In genomic region chr15:34583399-34584320, GRCh38 we compare ENCODE assay signal across 1 cellular context.
TF ChIP-seq lines count a peak whose summit lies in the region.

Gene GOLGA8B (minus strand): TSS chr15:34583651. CDS start chr15:34535912, 47,739 bp downstream.

TF ChIP-seq in HEK293, 187 proteins besides CTCF, POLR2A, EP300 and RAD21 (continued from another document and continues in another):
- TF ChIP-seq, protein P1, sequence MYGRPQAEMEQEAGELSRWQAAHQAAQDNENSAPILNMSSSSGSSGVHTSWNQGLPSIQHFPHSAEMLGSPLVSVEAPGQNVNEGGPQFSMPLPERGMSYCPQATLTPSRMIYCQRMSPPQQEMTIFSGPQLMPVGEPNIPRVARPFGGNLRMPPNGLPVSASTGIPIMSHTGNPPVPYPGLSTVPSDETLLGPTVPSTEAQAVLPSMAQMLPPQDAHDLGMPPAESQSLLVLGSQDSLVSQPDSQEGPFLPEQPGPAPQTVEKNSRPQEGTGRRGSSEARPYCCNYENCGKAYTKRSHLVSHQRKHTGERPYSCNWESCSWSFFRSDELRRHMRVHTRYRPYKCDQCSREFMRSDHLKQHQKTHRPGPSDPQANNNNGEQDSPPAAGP (tag by site-specific recombination; IDR thresholded peaks at IDR 0.05) = no peak
- no peak for TF ChIP-seq ATF2 (tag by site-specific recombination; IDR thresholded peaks at IDR 0.05; ENCODE audit: low read depth)
- TF ChIP-seq ZNF416 (tag by site-specific recombination; IDR thresholded peaks at IDR 0.05) = no peak
- no peak for TF ChIP-seq ZNF660 (tag by site-specific recombination; IDR thresholded peaks at IDR 0.05)
- peak; percentile 95 for TF ChIP-seq ZBTB20 (tag by site-specific recombination; IDR thresholded peaks at IDR 0.05)
- TF ChIP-seq ZNF23 (tag by site-specific recombination; IDR thresholded peaks at IDR 0.05; ENCODE audit: borderline replicate concordance) = no peak
- no peak for TF ChIP-seq ZFP69B (tag by site-specific recombination; IDR thresholded peaks at IDR 0.05)
- no peak for TF ChIP-seq ZNF621 (tag by site-specific recombination; IDR thresholded peaks at IDR 0.05)
- TF ChIP-seq ZNF544 (tag by site-specific recombination; IDR thresholded peaks at IDR 0.05) = no peak
- no peak for TF ChIP-seq ZNF146 (tag by site-specific recombination; IDR thresholded peaks at IDR 0.05)
- no peak for TF ChIP-seq ZNF24 (tag by site-specific recombination; IDR thresholded peaks at IDR 0.05)
- TF ChIP-seq ZNF791 (tag by site-specific recombination; IDR thresholded peaks at IDR 0.05) = no peak
- TF ChIP-seq, protein P2, sequence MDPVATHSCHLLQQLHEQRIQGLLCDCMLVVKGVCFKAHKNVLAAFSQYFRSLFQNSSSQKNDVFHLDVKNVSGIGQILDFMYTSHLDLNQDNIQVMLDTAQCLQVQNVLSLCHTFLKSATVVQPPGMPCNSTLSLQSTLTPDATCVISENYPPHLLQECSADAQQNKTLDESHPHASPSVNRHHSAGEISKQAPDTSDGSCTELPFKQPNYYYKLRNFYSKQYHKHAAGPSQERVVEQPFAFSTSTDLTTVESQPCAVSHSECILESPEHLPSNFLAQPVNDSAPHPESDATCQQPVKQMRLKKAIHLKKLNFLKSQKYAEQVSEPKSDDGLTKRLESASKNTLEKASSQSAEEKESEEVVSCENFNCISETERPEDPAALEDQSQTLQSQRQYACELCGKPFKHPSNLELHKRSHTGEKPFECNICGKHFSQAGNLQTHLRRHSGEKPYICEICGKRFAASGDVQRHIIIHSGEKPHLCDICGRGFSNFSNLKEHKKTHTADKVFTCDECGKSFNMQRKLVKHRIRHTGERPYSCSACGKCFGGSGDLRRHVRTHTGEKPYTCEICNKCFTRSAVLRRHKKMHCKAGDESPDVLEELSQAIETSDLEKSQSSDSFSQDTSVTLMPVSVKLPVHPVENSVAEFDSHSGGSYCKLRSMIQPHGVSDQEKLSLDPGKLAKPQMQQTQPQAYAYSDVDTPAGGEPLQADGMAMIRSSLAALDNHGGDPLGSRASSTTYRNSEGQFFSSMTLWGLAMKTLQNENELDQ (tag by site-specific recombination; IDR thresholded peaks at IDR 0.05; ENCODE audit: low read depth) = no peak
- no peak for TF ChIP-seq ZNF530 (tag by site-specific recombination; IDR thresholded peaks at IDR 0.05; ENCODE audit: low read depth)
- TF ChIP-seq ZNF174 (tag by site-specific recombination; IDR thresholded peaks at IDR 0.05) = no peak
- TF ChIP-seq ZNF629 (tag by site-specific recombination; IDR thresholded peaks at IDR 0.05) = no peak
- no peak for TF ChIP-seq ZNF114 (tag by site-specific recombination; IDR thresholded peaks at IDR 0.05)
- TF ChIP-seq ZNF132 (tag by site-specific recombination; IDR thresholded peaks at IDR 0.05; ENCODE audit: borderline replicate concordance) = no peak
- TF ChIP-seq ZBTB10 (tag by site-specific recombination; IDR thresholded peaks at IDR 0.05) = 0 out of 2 replicates have a peak, but pooled peaks have one; percentile 53
- TF ChIP-seq, protein P3, sequence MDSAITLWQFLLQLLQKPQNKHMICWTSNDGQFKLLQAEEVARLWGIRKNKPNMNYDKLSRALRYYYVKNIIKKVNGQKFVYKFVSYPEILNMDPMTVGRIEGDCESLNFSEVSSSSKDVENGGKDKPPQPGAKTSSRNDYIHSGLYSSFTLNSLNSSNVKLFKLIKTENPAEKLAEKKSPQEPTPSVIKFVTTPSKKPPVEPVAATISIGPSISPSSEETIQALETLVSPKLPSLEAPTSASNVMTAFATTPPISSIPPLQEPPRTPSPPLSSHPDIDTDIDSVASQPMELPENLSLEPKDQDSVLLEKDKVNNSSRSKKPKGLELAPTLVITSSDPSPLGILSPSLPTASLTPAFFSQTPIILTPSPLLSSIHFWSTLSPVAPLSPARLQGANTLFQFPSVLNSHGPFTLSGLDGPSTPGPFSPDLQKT (IDR thresholded peaks at IDR 0.05; ENCODE audit: borderline replicate concordance, low read depth, low read length) = no peak
- no peak for TF ChIP-seq HOXC10 (CRISPR knock-in tag; IDR thresholded peaks at IDR 0.05)
- no peak for TF ChIP-seq ZNF16 (tag by site-specific recombination; IDR thresholded peaks at IDR 0.05; ENCODE audit: low read depth)
- peak; percentile 76 for TF ChIP-seq ZBTB11 (tag by site-specific recombination; conservative IDR thresholded peaks at IDR 0.05; ENCODE audit: low read depth)
- no peak for TF ChIP-seq ZSCAN30 (tag by site-specific recombination; IDR thresholded peaks at IDR 0.05)
- no peak for TF ChIP-seq ZNF302 (tag by site-specific recombination; IDR thresholded peaks at IDR 0.05; ENCODE audit: low read depth)
- peak; percentile 62; the same call in 1 of the 2 replicates for TF ChIP-seq OVOL3 (tag by site-specific recombination; IDR thresholded peaks at IDR 0.05)
- peak; percentile 48; the same call in 1 of the 2 replicates for TF ChIP-seq ZNF777 (tag by site-specific recombination; IDR thresholded peaks at IDR 0.05; ENCODE audit: borderline replicate concordance)
- no peak for TF ChIP-seq ZNF26 (tag by site-specific recombination; IDR thresholded peaks at IDR 0.05)
- TF ChIP-seq MZF1 (tag by site-specific recombination; IDR thresholded peaks at IDR 0.05; ENCODE audit: borderline replicate concordance) = no peak
- no peak for TF ChIP-seq ZNF514 (tag by site-specific recombination; IDR thresholded peaks at IDR 0.05)
- no peak for TF ChIP-seq KLF7 (tag by site-specific recombination; IDR thresholded peaks at IDR 0.05; ENCODE audit: borderline replicate concordance)
- no peak for TF ChIP-seq ZNF768 (tag by site-specific recombination; IDR thresholded peaks at IDR 0.05)
- TF ChIP-seq ZNF623 (tag by site-specific recombination; IDR thresholded peaks at IDR 0.05) = no peak
- TF ChIP-seq ZNF549 (tag by site-specific recombination; IDR thresholded peaks at IDR 0.05) = no peak
- TF ChIP-seq ZNF560 (tag by site-specific recombination; IDR thresholded peaks at IDR 0.05; ENCODE audit: borderline replicate concordance) = no peak
- TF ChIP-seq GLI2 (tag by site-specific recombination; IDR thresholded peaks at IDR 0.05; ENCODE audit: borderline replicate concordance, low read depth) = no peak
- TF ChIP-seq ZBTB26 (tag by site-specific recombination; optimal IDR thresholded peaks at IDR 0.05) = peak; percentile 90
- TF ChIP-seq, protein P4, sequence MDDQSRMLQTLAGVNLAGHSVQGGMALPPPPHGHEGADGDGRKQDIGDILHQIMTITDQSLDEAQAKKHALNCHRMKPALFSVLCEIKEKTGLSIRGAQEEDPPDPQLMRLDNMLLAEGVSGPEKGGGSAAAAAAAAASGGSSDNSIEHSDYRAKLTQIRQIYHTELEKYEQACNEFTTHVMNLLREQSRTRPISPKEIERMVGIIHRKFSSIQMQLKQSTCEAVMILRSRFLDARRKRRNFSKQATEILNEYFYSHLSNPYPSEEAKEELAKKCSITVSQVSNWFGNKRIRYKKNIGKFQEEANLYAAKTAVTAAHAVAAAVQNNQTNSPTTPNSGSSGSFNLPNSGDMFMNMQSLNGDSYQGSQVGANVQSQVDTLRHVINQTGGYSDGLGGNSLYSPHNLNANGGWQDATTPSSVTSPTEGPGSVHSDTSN (CRISPR knock-in tag; IDR thresholded peaks at IDR 0.05) = no peak
- TF ChIP-seq ZNF280C (tag by site-specific recombination; IDR thresholded peaks at IDR 0.05) = no peak
- no peak for TF ChIP-seq ZNF239 (tag by site-specific recombination; IDR thresholded peaks at IDR 0.05)
- TF ChIP-seq, protein P5, sequence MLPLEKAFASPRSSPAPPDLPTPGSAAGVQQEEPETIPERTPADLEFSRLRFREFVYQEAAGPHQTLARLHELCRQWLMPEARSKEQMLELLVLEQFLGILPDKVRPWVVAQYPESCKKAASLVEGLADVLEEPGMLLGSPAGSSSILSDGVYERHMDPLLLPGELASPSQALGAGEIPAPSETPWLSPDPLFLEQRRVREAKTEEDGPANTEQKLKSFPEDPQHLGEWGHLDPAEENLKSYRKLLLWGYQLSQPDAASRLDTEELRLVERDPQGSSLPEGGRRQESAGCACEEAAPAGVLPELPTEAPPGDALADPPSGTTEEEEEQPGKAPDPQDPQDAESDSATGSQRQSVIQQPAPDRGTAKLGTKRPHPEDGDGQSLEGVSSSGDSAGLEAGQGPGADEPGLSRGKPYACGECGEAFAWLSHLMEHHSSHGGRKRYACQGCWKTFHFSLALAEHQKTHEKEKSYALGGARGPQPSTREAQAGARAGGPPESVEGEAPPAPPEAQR (tag by site-specific recombination; IDR thresholded peaks at IDR 0.05) = no peak
- no peak for TF ChIP-seq ZNF707 (tag by site-specific recombination; IDR thresholded peaks at IDR 0.05)
